Comparison of ENCODE assay signal across 8 cellular contexts in the genomic region with DNA sequence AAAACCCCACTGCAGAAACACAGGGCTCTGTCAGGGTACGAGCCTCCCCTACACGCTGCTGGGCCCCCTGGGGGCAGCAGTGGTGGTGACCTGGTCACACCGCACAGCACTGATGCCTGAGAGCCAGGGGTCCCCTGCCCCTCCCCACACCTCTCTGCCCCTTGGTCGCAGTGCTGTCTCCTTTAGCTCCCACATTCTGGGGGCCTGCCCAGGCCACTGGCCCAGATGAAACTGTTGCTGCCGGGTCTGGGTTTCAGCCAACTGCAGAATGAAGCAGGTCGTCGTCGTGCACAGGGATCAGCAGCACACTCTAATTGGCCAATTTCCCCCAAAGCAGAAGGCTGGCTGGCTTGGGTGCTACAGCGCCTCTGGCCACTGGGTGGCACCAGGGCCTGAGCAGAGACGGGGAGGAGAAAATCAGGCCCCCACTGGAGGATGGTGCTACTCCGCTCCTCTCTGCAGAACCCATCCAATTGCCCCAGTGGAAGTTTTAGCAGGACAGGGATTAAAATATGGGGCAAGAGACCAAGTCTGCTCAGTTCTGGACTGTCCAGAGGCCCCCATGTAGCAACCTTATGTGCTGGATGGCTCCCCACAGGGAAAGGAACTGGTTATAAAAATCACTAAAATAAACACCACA. TPM values are rescaled to one million over a fixed set of nuclear protein-coding genes. Genes with fewer than 3 reads are reported as not detected.
DNase-seq lines count a peak whose midpoint lies in the region; ATAC-seq and TF ChIP-seq lines count a peak whose summit lies in the region.

No MANE protein-coding gene starts in this region.

- peak; percentile 76 for TF ChIP-seq RAD21 in neural cell (conservative IDR thresholded peaks at IDR 0.05)

- DNase-seq in COR-L47 (lab: John Stamatoyannopoulos, UW): peak; percentile 69
- peak; percentile 85 for DNase-seq in KBM-7
- peak; percentile 64 for DNase-seq in RPMI7951 (ENCODE audit: low read depth)
- peak; percentile 62 for DNase-seq in activated T-helper 2 cell treated with anti-CD3 and anti-CD28 coated beads, Interferon-gamma antibody, Interleukin-2, Interleukin-4, amounts not matched to agents 10 μg/mL and 5 μg/mL and 100 μg/mL, durations not matched to agents 14 hours and 24 hours and 36 hours (ENCODE audit: low spot score)
- DNase-seq in fibroblast of pulmonary artery (ENCODE audit: low read depth): peak; percentile 82
- DNase-seq in stomach: peak; percentile 75

- H3K27me3 ChIP-seq in neural cell (ENCODE audit: insufficient read depth, low read depth, low read length): no peaks in the 10 kb centered on the region
- no peaks in the 10 kb centered on the region for H3K27me3 ChIP-seq in stomach

- no peaks in the 10 kb centered on the region for H3K27me3 Mint-ChIP-seq in activated T-helper 2 cell treated with anti-CD3 and anti-CD28 coated beads, Interferon-gamma antibody, Interleukin-2, Interleukin-4, amounts not matched to agents 10 μg/mL and 5 μg/mL and 100 μg/mL, durations not matched to agents 14 hours and 24 hours and 36 hours (ENCODE audit: low read depth)

- H3K36me3 ChIP-seq in neural cell (ENCODE audit: insufficient read depth, low read length): no peaks in the 10 kb centered on the region
- peaks cover 43 to 62% (median 60%) of the 10 kb centered on the region in 4 donors for H3K36me3 ChIP-seq in stomach

- H3K36me3 Mint-ChIP-seq in activated T-helper 2 cell treated with anti-CD3 and anti-CD28 coated beads, Interferon-gamma antibody, Interleukin-2, Interleukin-4, amounts not matched to agents 10 μg/mL and 5 μg/mL and 100 μg/mL, durations not matched to agents 14 hours and 24 hours and 36 hours (ENCODE audit: low read depth): peaks cover 77% of the 10 kb centered on the region

- peak; percentile 82 for ATAC-seq in GM21390 (IDR thresholded peaks at IDR 0.05; ENCODE audit: unreplicated experiment)

- peak overlapping the region; percentile 30 for H3K9ac ChIP-seq in neural cell (ENCODE audit: low read length)

- H3K27ac ChIP-seq in neural cell (ENCODE audit: low read length) (peak overlapping the region; percentile 55), stomach (peak overlapping the region; percentile 57 to 79 (median 72))

- peaks cover 26 to 38% (median 36%) of the 10 kb centered on the region in 4 donors for H3K4me1 ChIP-seq in stomach

- no peaks in the 10 kb centered on the region for H3K79me2 ChIP-seq in neural cell (replicated peaks; ENCODE audit: insufficient read depth, low read length)

- no peaks in the 10 kb centered on the region for H3K9me2 ChIP-seq in neural cell (ENCODE audit: insufficient read depth, low read length)

- H3K4me3 ChIP-seq in fibroblast of pulmonary artery (replicated peaks; ENCODE audit: low read depth, low read length) (no peak overlapping the region), neural cell (ENCODE audit: low read length) (peak overlapping the region; percentile 13), stomach (no peak overlapping the region)

- no peak overlapping the region for H3K4me2 ChIP-seq in neural cell (ENCODE audit: low read length)

- H3K9me3 ChIP-seq in neural cell (ENCODE audit: low read length) (no peaks in the 10 kb centered on the region), stomach (no peaks in the 10 kb centered on the region)

- H3F3A ChIP-seq in neural cell (ENCODE audit: insufficient read depth, low read length, poor library complexity, severe bottlenecking): no peaks in the 10 kb centered on the region

- no peak overlapping the region for H2AFZ ChIP-seq in neural cell (ENCODE audit: low read depth, low read length)

- H4K20me1 ChIP-seq in neural cell (ENCODE audit: insufficient read depth): no peaks in the 10 kb centered on the region

- TF ChIP-seq EP300 in neural cell (conservative IDR thresholded peaks at IDR 0.05; ENCODE audit: poor library complexity, severe bottlenecking) (no peak), stomach (IDR thresholded peaks at IDR 0.05) (no peak)

- no peaks in the 10 kb centered on the region for H3K9me3 Mint-ChIP-seq in activated T-helper 2 cell treated with anti-CD3 and anti-CD28 coated beads, Interferon-gamma antibody, Interleukin-2, Interleukin-4, amounts not matched to agents 10 μg/mL and 5 μg/mL and 100 μg/mL, durations not matched to agents 14 hours and 24 hours and 36 hours

- H3K4me3 Mint-ChIP-seq in activated T-helper 2 cell treated with anti-CD3 and anti-CD28 coated beads, Interferon-gamma antibody, Interleukin-2, Interleukin-4, amounts not matched to agents 10 μg/mL and 5 μg/mL and 100 μg/mL, durations not matched to agents 14 hours and 24 hours and 36 hours (ENCODE audit: low read depth): peak overlapping the region; percentile 47

- TF ChIP-seq POLR2A in stomach (IDR thresholded peaks at IDR 0.05): no peak

- peak overlapping the region; percentile 62 for H3K27ac Mint-ChIP-seq in activated T-helper 2 cell treated with anti-CD3 and anti-CD28 coated beads, Interferon-gamma antibody, Interleukin-2, Interleukin-4, amounts not matched to agents 10 μg/mL and 5 μg/mL and 100 μg/mL, durations not matched to agents 14 hours and 24 hours and 36 hours

- peaks cover 27% of the 10 kb centered on the region for H3K4me1 Mint-ChIP-seq in activated T-helper 2 cell treated with anti-CD3 and anti-CD28 coated beads, Interferon-gamma antibody, Interleukin-2, Interleukin-4, amounts not matched to agents 10 μg/mL and 5 μg/mL and 100 μg/mL, durations not matched to agents 14 hours and 24 hours and 36 hours (ENCODE audit: low read depth)

- in situ Hi-C loops in KBM-7 (cut with MboI; ENCODE audit: low pct_unique_long_range_greater_than_20kb, low sequenced_read_pairs): no loop called here

- intact Hi-C loops in activated T-helper 2 cell treated with anti-CD3 and anti-CD28 coated beads, Interferon-gamma antibody, Interleukin-2, Interleukin-4, amounts not matched to agents 10 μg/mL and 5 μg/mL and 100 μg/mL, durations not matched to agents 14 hours and 24 hours and 36 hours (cut with micrococcal nuclease): loop anchor here (1.0 to 2.0 kb wide), 4 partner anchors 21 to 109 kb away; partner anchors contain the start of gene SLC17A9
- intact Hi-C loops in stomach (cut with DNase I; ENCODE audit: low total_unique reads): loop anchor here (10.0 kb wide), 1 partner anchor 105 kb away; the partner anchor contains the start of gene BHLHE23

- 0 to 5% (median 2%) methylated on average over 3 to 11 of the region's 11 CpGs for WGBS in stomach, 5 donors

- TF ChIP-seq CTCF in fibroblast of pulmonary artery (IDR thresholded peaks at IDR 0.05; ENCODE audit: low read length, missing control alignments): peak; percentile 97
- peak; percentile 89 for TF ChIP-seq CTCF in neural cell (IDR thresholded peaks at IDR 0.05; ENCODE audit: poor library complexity, severe bottlenecking)
- peak in 5 of 7 experiments; percentile 80 to 92 (median 88) for TF ChIP-seq CTCF in stomach (IDR thresholded peaks at IDR 0.05)

TF ChIP-seq in neural cell, 6 proteins besides CTCF, POLR2A, EP300 and RAD21 (continues in another document):
- no peak for TF ChIP-seq MXI1 (conservative IDR thresholded peaks at IDR 0.05; ENCODE audit: poor library complexity, severe bottlenecking)

RNA-seq across cellular contexts. Expression of gene DIDO1, which starts 26.1 kb away (rescaled TPM):
- 30.0 and 32.1 TPM in 2 replicates for total RNA-seq in RPMI7951 (2014; rRNA removed; shearing (Covaris generic))
- 57.9 and 59.8 TPM in 2 replicates for total RNA-seq in activated T-helper 2 cell treated with anti-CD3 and anti-CD28 coated beads, Interferon-gamma antibody, Interleukin-2, Interleukin-4, amounts not matched to agents 10 μg/mL and 5 μg/mL and 100 μg/mL, durations not matched to agents 14 hours and 24 hours and 36 hours
- polyA plus RNA-seq in neural cell (40.9 and 42.8 TPM in 2 replicates), stomach (10 to 100 TPM in 2 of 3 donors, 1 to 10 TPM in 1; 8.1 to 14.2 (median 14.1) TPM)
- 86.7 and 87.6 TPM in 2 replicates for polyA minus RNA-seq in neural cell
- total RNA-seq in stomach: 100 to 1,000 TPM in 1 of 5 donors, 10 to 100 TPM in 4; 56.0 to 117 (median 74.2) TPM

RNA-seq across cellular contexts. Expression of gene GID8, which starts 37.8 kb away (rescaled TPM):
- total RNA-seq in RPMI7951 (2014; rRNA removed; shearing (Covaris generic)): 25.4 and 29.4 TPM in 2 replicates
- total RNA-seq in activated T-helper 2 cell treated with anti-CD3 and anti-CD28 coated beads, Interferon-gamma antibody, Interleukin-2, Interleukin-4, amounts not matched to agents 10 μg/mL and 5 μg/mL and 100 μg/mL, durations not matched to agents 14 hours and 24 hours and 36 hours: 50.5 and 53.7 TPM in 2 replicates
- polyA plus RNA-seq in neural cell (54.8 and 56.4 TPM in 2 replicates), stomach (10 to 100 TPM; 10.8 to 13.6 (median 12.5) TPM)
- 75.0 and 76.5 TPM in 2 replicates for polyA minus RNA-seq in neural cell
- 10 to 100 TPM; 12.3 to 39.3 (median 19.2) TPM for total RNA-seq in stomach

RNA-seq across cellular contexts. Expression of gene TCFL5, which starts 38.5 kb away (rescaled TPM):
- 13.7 and 16.2 TPM in 2 replicates for total RNA-seq in RPMI7951 (2014; rRNA removed; shearing (Covaris generic))
- 5.7 and 7.1 TPM in 2 replicates for total RNA-seq in activated T-helper 2 cell treated with anti-CD3 and anti-CD28 coated beads, Interferon-gamma antibody, Interleukin-2, Interleukin-4, amounts not matched to agents 10 μg/mL and 5 μg/mL and 100 μg/mL, durations not matched to agents 14 hours and 24 hours and 36 hours
- polyA plus RNA-seq in neural cell (9.1 and 9.8 TPM in 2 replicates), stomach (1 to 10 TPM; 4.8 to 5.7 (median 5.0) TPM)
- 7.2 and 9.3 TPM in 2 replicates for polyA minus RNA-seq in neural cell
- total RNA-seq in stomach: 10 to 100 TPM in 2 of 5 donors, 1 to 10 TPM in 3; 3.0 to 29.5 (median 9.5) TPM

RNA-seq across cellular contexts. Expression of gene SLC17A9, which starts 52.3 kb away (rescaled TPM):
- total RNA-seq in RPMI7951 (2014; rRNA removed; shearing (Covaris generic)): 4.8 and 6.3 TPM in 2 replicates
- total RNA-seq in activated T-helper 2 cell treated with anti-CD3 and anti-CD28 coated beads, Interferon-gamma antibody, Interleukin-2, Interleukin-4, amounts not matched to agents 10 μg/mL and 5 μg/mL and 100 μg/mL, durations not matched to agents 14 hours and 24 hours and 36 hours: 20.2 and 21.4 TPM in 2 replicates
- not detected in 2 replicates for polyA plus RNA-seq in neural cell
- polyA minus RNA-seq in neural cell: not detected in 2 replicates
- 10 to 100 TPM in 4 of 5 donors, 1 to 10 TPM in 1; 9.0 to 76.4 (median 18.7) TPM for total RNA-seq in stomach
- polyA plus RNA-seq in stomach: 1 to 10 TPM; 1.1 to 10.0 (median 5.8) TPM
